In the genomic region with DNA sequence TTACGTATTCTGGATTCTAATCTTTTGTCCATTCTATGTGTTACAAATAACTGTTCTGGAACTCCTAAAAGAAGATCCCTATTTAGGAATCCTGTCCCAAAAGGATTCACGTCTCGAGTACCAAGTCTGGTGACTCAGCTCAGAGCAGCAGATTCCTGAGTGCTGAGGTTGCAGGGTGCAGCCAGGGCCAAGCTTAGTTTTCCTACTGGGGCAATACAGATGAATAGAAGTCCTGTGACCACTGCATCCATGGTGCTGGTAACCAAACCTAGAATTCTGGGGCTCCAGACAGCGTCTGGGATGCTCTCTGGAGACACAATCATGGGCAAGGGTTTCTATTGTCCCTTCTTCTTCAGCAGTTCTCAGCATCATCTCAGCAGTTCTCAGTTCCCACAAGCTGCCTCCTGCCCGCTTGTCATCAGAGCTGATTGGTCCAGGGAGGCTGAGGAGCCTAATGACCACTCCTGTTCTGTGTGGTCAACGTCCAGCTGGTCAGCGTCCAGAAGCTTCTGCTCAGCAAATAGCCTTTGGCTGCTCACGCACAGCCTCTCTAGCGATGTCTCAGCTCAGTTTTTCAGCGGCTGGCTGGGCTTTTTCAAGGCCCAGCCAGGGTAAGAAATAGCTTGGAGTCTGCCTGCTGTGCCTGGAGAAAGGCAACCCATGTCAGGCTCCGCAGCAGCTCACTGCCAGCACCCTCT, we compare ENCODE assay signal across 13 cellular contexts. TPM values are rescaled to one million over a fixed set of nuclear protein-coding genes. Genes with fewer than 3 reads are reported as not detected.
DNase-seq lines count a peak whose midpoint lies in the region; TF ChIP-seq lines count a peak whose summit lies in the region.
"Had no signal": no experiment of that assay in that cellular context is flagged by ENCODE, and none has a peak within 500 bp of the region (broad histone marks: within the 10 kb centered on the region; RNA-seq: fewer than 3 reads in every experiment).

No MANE protein-coding gene starts in this region.

- H3K4me3 ChIP-seq in breast epithelium (no peak overlapping the region), choroid plexus epithelial cell (ENCODE audit: low read depth, low read length) (no peak overlapping the region), kidney epithelial cell (ENCODE audit: low read depth, low read length) (no peak overlapping the region), uterus (no peak overlapping the region)

- H3K9me3 ChIP-seq in breast epithelium (no peaks in the 10 kb centered on the region), uterus (no peaks in the 10 kb centered on the region)

- H3K27me3 Mint-ChIP-seq in MCF 10A (ENCODE audit: insufficient read depth, unreplicated experiment), result no peaks in the 10 kb centered on the region

- H3K27ac ChIP-seq in breast epithelium, result no peak overlapping the region
- peak overlapping the region; percentile 46 to 62 for H3K27ac ChIP-seq in uterus
- H3K27ac ChIP-seq: 22Rv1 had no signal

- H3K9me3 Mint-ChIP-seq in MCF 10A (ENCODE audit: unreplicated experiment), result no peaks in the 10 kb centered on the region

- H3K27me3 ChIP-seq in breast epithelium (no peaks in the 10 kb centered on the region), kidney epithelial cell (ENCODE audit: control insufficient read depth, insufficient read depth, low read length) (no peaks in the 10 kb centered on the region), uterus (no peaks in the 10 kb centered on the region)

- no peaks in the 10 kb centered on the region for H3K4me1 Mint-ChIP-seq in MCF 10A (ENCODE audit: insufficient read depth, unreplicated experiment)

- no TSS peak for BruUV-seq in MCF 10A (replicated peaks; lab: Mats Ljungman, UMichigan)

- no peak overlapping the region for H3K4me3 Mint-ChIP-seq in MCF 10A (ENCODE audit: unreplicated experiment)

- TF ChIP-seq CTCF in MCF 10A (IDR thresholded peaks at IDR 0.05; ENCODE audit: unreplicated experiment), result no peak
- no peak for TF ChIP-seq CTCF in breast epithelium (IDR thresholded peaks at IDR 0.05)
- TF ChIP-seq CTCF in choroid plexus epithelial cell (conservative IDR thresholded peaks at IDR 0.05; ENCODE audit: low read depth, low read length), result no peak
- TF ChIP-seq CTCF in kidney epithelial cell (IDR thresholded peaks at IDR 0.05; ENCODE audit: insufficient read depth, low read length, poor library complexity, severe bottlenecking), result no peak
- TF ChIP-seq CTCF in uterus (IDR thresholded peaks at IDR 0.05), result no peak

- no peaks in the 10 kb centered on the region for H3K4me1 ChIP-seq in breast epithelium
- H3K4me1 ChIP-seq in uterus, result no peaks in the 10 kb centered on the region

- TF ChIP-seq POLR2A in breast epithelium (IDR thresholded peaks at IDR 0.05) (no peak), uterus (IDR thresholded peaks at IDR 0.05) (no peak)

- DNase-seq in MCF 10A (ENCODE audit: unreplicated experiment), result peak; percentile 34
- DNase-seq in breast epithelium (ENCODE audit: low spot score in 2 of 2), result no peak
- peak; percentile 50 for DNase-seq in choroid plexus epithelial cell (ENCODE audit: low read depth)
- DNase-seq in kidney epithelial cell (ENCODE audit: low read depth), result peak; percentile 53
- peak; percentile 33 to 68 for DNase-seq in uterus
- DNase-seq in D341Med (ENCODE audit: low spot score), result no peak
- no peak for DNase-seq in superior temporal gyrus (ENCODE audit: extremely low spot score)
- DNase-seq in NCI-H345 treated with DMSO at 0.1 percent for 48 hours (lab: John Stamatoyannopoulos, UW; ENCODE audit: unreplicated experiment), result no peak
- DNase-seq: activated CD4-positive, alpha-beta T cell treated with anti-CD3 and anti-CD28 coated beads for 1 hour; KG1; retina had no signal

- POLR2A ChIA-PET in MCF 10A (lab: Yijun Ruan, JAX), result interaction anchor here (0.8 to 1.4 kb wide), 2 partner anchors 24 to 159 kb away, joined by 4 to 7 read pairs; a partner anchor contains a TSS

- H3K36me3 Mint-ChIP-seq in MCF 10A (ENCODE audit: insufficient read depth, unreplicated experiment), result no peaks in the 10 kb centered on the region

- no peak overlapping the region for H3K27ac Mint-ChIP-seq in MCF 10A (ENCODE audit: low read depth, unreplicated experiment)

- intact Hi-C loops in MCF 10A (cut with micrococcal nuclease) (no loop called here), breast epithelium (cut with DNase I; ENCODE audit: low total_unique reads) (no loop called here), uterus (cut with DNase I; ENCODE audit: low total_unique reads) (no loop called here)

- CTCF ChIA-PET in MCF 10A (lab: Yijun Ruan, JAX), result interaction anchor here (0.6 to 1.1 kb wide), 6 partner anchors 13 to 1260 kb away, joined by 3 to 4 read pairs (median 3); no protein-coding TSS in a partner anchor

- H3K36me3 ChIP-seq in breast epithelium, result no peaks in the 10 kb centered on the region
- H3K36me3 ChIP-seq in kidney epithelial cell (ENCODE audit: control insufficient read depth, insufficient read depth, low read length), result no peaks in the 10 kb centered on the region
- no peaks in the 10 kb centered on the region for H3K36me3 ChIP-seq in uterus

RNA-seq across cellular contexts. Expression of a gene that starts 50.4 kb away (rescaled TPM):
- total RNA-seq in MCF 10A (2022) (not detected in 2 replicates), breast epithelium (not detected), kidney epithelial cell (not detected in 2 replicates), uterus (not detected)
- total RNA-seq: subcutaneous adipose tissue had no signal

Comparison
In these comparisons a context has a peak if more than half of its experiments do, and no peak if none do; other contexts are left out.
1. DNase-seq: peak in MCF 10A (single experiment), choroid plexus epithelial cell (single experiment), kidney epithelial cell (single experiment) and uterus (2 of 2); none in breast epithelium (0 of 2), D341Med (single experiment), superior temporal gyrus (single experiment) and NCI-H345 treated with DMSO at 0.1 percent for 48 hours (single experiment).
2. H3K27ac ChIP-seq: peak in uterus (2 of 2); none in breast epithelium (0 of 2).